Comparison of ENCODE assay signal across 9 cellular contexts in genomic region chr1:86502721-86503430, GRCh38. TPM values are rescaled to one million over a fixed set of nuclear protein-coding genes. Genes with fewer than 3 reads are reported as not detected.
DNase-seq lines count a peak whose midpoint lies in the region; ATAC-seq, FAIRE-seq and TF ChIP-seq lines count a peak whose summit lies in the region.
"Had no signal": no experiment of that assay in that cellular context is flagged by ENCODE, and none has a peak within 500 bp of the region (broad histone marks: within the 10 kb centered on the region; RNA-seq: fewer than 3 reads in every experiment).

No MANE protein-coding gene starts in this region.

- no peaks in the 10 kb centered on the region for H3K79me2 ChIP-seq in mammary epithelial cell (ENCODE audit: insufficient read depth, low read length)
- no peaks in the 10 kb centered on the region for H3K79me2 ChIP-seq in HepG2 (ENCODE audit: insufficient read depth, low read length)

- POLR2A ChIA-PET in HepG2 (lab: Yijun Ruan, JAX) = no interaction called here

- TF ChIP-seq EP300 in HepG2 (IDR thresholded peaks at IDR 0.05; ENCODE audit: low read depth in 2 of 2, low read length in 2 of 2) = no peak
- no peak for TF ChIP-seq EP300 in HepG2 (CRISPR knock-in tag; IDR thresholded peaks at IDR 0.05; ENCODE audit: borderline replicate concordance)

- no peak overlapping the region for H3K4me3 ChIP-seq in mammary epithelial cell (replicated peaks in 1 of 3; ENCODE audit: insufficient read depth in 1 of 3, low read depth in 2 of 3, low read length in 3 of 3)
- H3K4me3 ChIP-seq in HepG2 (replicated peaks in 1 of 3; ENCODE audit: insufficient read depth in 1 of 3, low read depth in 2 of 3, low read length in 3 of 3) = no peak overlapping the region
- H3K4me3 ChIP-seq in aorta (ENCODE audit: low read length in 2 of 2) = no peak overlapping the region

- WGBS in mammary epithelial cell (ENCODE audit: low coverage, missing lambda C conversion rate) = 33% methylated on average over 19 of the region's 19 CpGs
- WGBS in HepG2 (ENCODE audit: low lambda C conversion rate) = 34% methylated on average over 19 of the region's 19 CpGs
- WGBS in aorta, 2 donors = 38 to 56% methylated on average over 19 of the region's 19 CpGs

- no peaks in the 10 kb centered on the region for H3K36me3 ChIP-seq in mammary epithelial cell (ENCODE audit: insufficient read depth, low read length)
- H3K36me3 ChIP-seq in HepG2 (replicated peaks in 1 of 2; ENCODE audit: control insufficient read depth in 1 of 2, insufficient read depth in 2 of 2, low read length in 2 of 2) = no peaks in the 10 kb centered on the region
- no peaks in the 10 kb centered on the region for H3K36me3 ChIP-seq in aorta (ENCODE audit: control insufficient read depth in 1 of 2, insufficient read depth in 2 of 2, low read length in 1 of 2)

- peaks cover 27% of the 10 kb centered on the region for H3K4me1 ChIP-seq in mammary epithelial cell (ENCODE audit: insufficient read depth, low read length)
- H3K4me1 ChIP-seq in HepG2 (ENCODE audit: insufficient read depth, low read length) = 0 out of 2 replicates have a peak, but pooled peaks cover 6% of the 10 kb centered on the region
- no peaks in the 10 kb centered on the region for H3K4me1 ChIP-seq in aorta (ENCODE audit: control insufficient read depth in 1 of 2, insufficient read depth in 2 of 2, low read length in 2 of 2)

- dilution Hi-C loops in mammary epithelial cell (cut with HindIII; ENCODE audit: low sequenced_read_pairs) = no loop called here

- ATAC-seq in GM19395 (IDR thresholded peaks at IDR 0.05; ENCODE audit: unreplicated experiment) (peak; percentile 46), HepG2 (peak; percentile 62), aorta (ENCODE audit: low FRiP score) (peak; percentile 26), HG02623 (IDR thresholded peaks at IDR 0.05; ENCODE audit: unreplicated experiment) (no peak)

- H4K20me1 ChIP-seq in mammary epithelial cell (ENCODE audit: insufficient read depth, low read length) (no peaks in the 10 kb centered on the region), HepG2 (ENCODE audit: insufficient read depth, low read length) (no peaks in the 10 kb centered on the region)

- CTCF ChIA-PET in mammary epithelial cell (lab: Charles Lee; ENCODE audit: low non-redundant PET) = interaction anchor here (1.0 kb wide), 1 partner anchor 123 kb away, joined by 3 read pairs; no protein-coding TSS in a partner anchor
- CTCF ChIA-PET in HepG2 (lab: Yijun Ruan, JAX; ENCODE audit: low intra/inter-chr PET ratio, low total read pairs) = interaction anchor here (0.9 to 3.3 kb wide), 3 partner anchors 29 to 239 kb away, joined by 3 to 18 read pairs (median 8); no protein-coding TSS in a partner anchor

- peak overlapping the region; percentile 94 for H2AFZ ChIP-seq in mammary epithelial cell (ENCODE audit: low read depth, low read length)
- no peak overlapping the region for H2AFZ ChIP-seq in HepG2 (ENCODE audit: low read length)

- H3K4me2 ChIP-seq in mammary epithelial cell (ENCODE audit: insufficient read depth, low read depth, low read length) (peak overlapping the region; percentile 52), HepG2 (ENCODE audit: low read depth, low read length) (peak overlapping the region; percentile 50)

- peak; percentile 12 for DNase-seq in NAMALWA (ENCODE audit: low spot score)
- no peak for DNase-seq in mammary epithelial cell
- peak; percentile 6 for DNase-seq in HepG2 (ENCODE audit: low spot score)
- no peak for DNase-seq in aorta
- DNase-seq in GM19238 (ENCODE audit: insufficient read length, low spot score) = no peak
- DNase-seq in NCI-H1436 treated with DMSO at 0.1 percent for 48 hours (lab: John Stamatoyannopoulos, UW) = no peak

- TF ChIP-seq CTCF in mammary epithelial cell (conservative IDR thresholded peaks at IDR 0.05 in 1 of 2, IDR thresholded peaks at IDR 0.05 in 1 of 2; ENCODE audit: extremely low read depth in 1 of 2, insufficient read depth in 1 of 2, low read depth in 1 of 2, low read length in 2 of 2) = peak; percentile 20 to 52
- no peak for TF ChIP-seq CTCF in HepG2 (CRISPR knock-in tag; IDR thresholded peaks at IDR 0.05)

- BruUV-seq in mammary epithelial cell (replicated peaks; lab: Mats Ljungman, UMichigan) (no TSS peak), HepG2 (replicated peaks; lab: Mats Ljungman, UMichigan) (no TSS peak)

- no peak for TF ChIP-seq RAD21 in HepG2 (CRISPR knock-in tag; IDR thresholded peaks at IDR 0.05)

- H3K27ac ChIP-seq in mammary epithelial cell (ENCODE audit: insufficient read depth, low read depth, low read length) = no peak overlapping the region
- no peak overlapping the region for H3K27ac ChIP-seq in HepG2 (ENCODE audit: extremely low read length, insufficient read depth, low read length)
- H3K27ac ChIP-seq in aorta (ENCODE audit: low read depth in 1 of 2, low read length in 2 of 2) = no peak overlapping the region

- no peaks in the 10 kb centered on the region for H3K27me3 ChIP-seq in mammary epithelial cell (ENCODE audit: insufficient read depth, low read length)
- H3K27me3 ChIP-seq in HepG2 (ENCODE audit: control insufficient read depth in 1 of 2, insufficient read depth in 2 of 2, low read length in 2 of 2) = peaks cover 5 to 39% of the 10 kb centered on the region in 2 experiments; a peak in 4 of 5 replicates
- no peaks in the 10 kb centered on the region for H3K27me3 ChIP-seq in aorta (ENCODE audit: control insufficient read depth in 1 of 2, insufficient read depth in 2 of 2, low read length in 1 of 2)

- no peak for FAIRE-seq in HepG2 (lab: Jason Lieb, UNC)

- in situ Hi-C loops in mammary epithelial cell (cut with MboI; ENCODE audit: low sequenced_read_pairs in 2 of 2) (loop anchor here in 1 of 2 donors (25.0 kb wide), 1 partner anchor 184 kb away; no protein-coding TSS in a partner anchor), HepG2 (cut with HindIII; ENCODE audit: extremely low pct_ligation_motif_present, low pct_unique_long_range_greater_than_20kb) (loop anchor here (10.0 to 25.0 kb wide), 2 partner anchors 118 to 184 kb away; no protein-coding TSS in a partner anchor)

- no peaks in the 10 kb centered on the region for H3K9me3 ChIP-seq in mammary epithelial cell (replicated peaks; ENCODE audit: insufficient read depth, low read length)
- no peaks in the 10 kb centered on the region for H3K9me3 ChIP-seq in HepG2 (ENCODE audit: low read length)
- H3K9me3 ChIP-seq in aorta (ENCODE audit: control insufficient read depth, low read length) = no peaks in the 10 kb centered on the region

- H3K9ac ChIP-seq in mammary epithelial cell (ENCODE audit: insufficient read depth, low read length) (no peak overlapping the region), HepG2 (ENCODE audit: insufficient read depth, low read depth, low read length) (no peak overlapping the region)

- intact Hi-C loops in mammary epithelial cell (cut with micrococcal nuclease) (loop anchor here (1.0 to 5.0 kb wide), 6 partner anchors 29 to 239 kb away; partner anchors contain the start of gene SH3GLB1), HepG2 (cut with micrococcal nuclease; ENCODE audit: unreplicated experiment) (loop anchor here (1.0 to 10.0 kb wide), 5 partner anchors 29 to 462 kb away; no protein-coding TSS in a partner anchor), aorta (cut with DNase I) (no loop called here)

- no peak for TF ChIP-seq POLR2A in HepG2 (IDR thresholded peaks at IDR 0.05; ENCODE audit: insufficient read depth in 1 of 2, low read depth in 2 of 2, low read length in 2 of 2)

RNA-seq across cellular contexts. Expression of gene CLCA1, which starts 34.1 kb away (rescaled TPM):
- total RNA-seq in mammary epithelial cell = not detected
- polyA plus RNA-seq in mammary epithelial cell = not detected
- polyA minus RNA-seq in mammary epithelial cell = not detected
- total RNA-seq in HepG2 (2016; rRNA removed; fragmentation: Illumina TruSeq; extraction: Trizol) = not detected in 2 replicates
- not detected in 2 replicates for total RNA-seq in HepG2 (2016; cell fraction: cytosol; rRNA removed; fragmentation: Illumina TruSeq; extraction: Trizol; ENCODE audit: low read depth)
- not detected in 2 replicates for total RNA-seq in HepG2 (2016; cell fraction: insoluble cytoplasmic fraction; rRNA removed; fragmentation: Illumina TruSeq; extraction: Trizol)
- not detected in 2 replicates for total RNA-seq in HepG2 (2016; cell fraction: membrane; rRNA removed; fragmentation: Illumina TruSeq; extraction: Trizol)
- total RNA-seq in HepG2 (2016; cell fraction: nucleus; rRNA removed; fragmentation: Illumina TruSeq; extraction: Trizol) = not detected in 2 replicates
- polyA plus RNA-seq in HepG2 (2011; rRNA removed) = not detected in 2 replicates
- polyA plus RNA-seq in HepG2 (2011; cell fraction: cytosol; rRNA removed) = not detected in 2 replicates
- polyA plus RNA-seq in HepG2 (2011; cell fraction: nucleus; rRNA removed) = not detected in 2 replicates
- not detected in 2 replicates for polyA plus RNA-seq in HepG2 (2012)
- not detected in 2 replicates for polyA plus RNA-seq in HepG2 (2016; cell fraction: cytosol; fragmentation: Illumina TruSeq; extraction: Trizol; ENCODE audit: low read depth)
- polyA plus RNA-seq in HepG2 (2016; cell fraction: insoluble cytoplasmic fraction; fragmentation: Illumina TruSeq; extraction: Trizol; ENCODE audit: low read depth) = not detected in 2 replicates
- not detected in 2 replicates for polyA plus RNA-seq in HepG2 (2016; cell fraction: membrane; fragmentation: Illumina TruSeq; extraction: Trizol; ENCODE audit: low read depth)
- polyA plus RNA-seq in HepG2 (2016; cell fraction: nucleus; fragmentation: Illumina TruSeq; extraction: Trizol; ENCODE audit: insufficient read depth, low read depth) = not detected in 2 replicates
- not detected in 2 replicates for polyA minus RNA-seq in HepG2 (2011; rRNA and poly(A)+ RNA removed; ENCODE audit: low replicate concordance)
- polyA minus RNA-seq in HepG2 (2011; cell fraction: cytosol; rRNA and poly(A)+ RNA removed) = not detected in 2 replicates
- not detected in 2 replicates for polyA minus RNA-seq in HepG2 (2011; cell fraction: nucleus; rRNA and poly(A)+ RNA removed)
- under 1 TPM; 0.10 to 0.15 TPM for total RNA-seq in aorta
- polyA plus RNA-seq in aorta = 10 to 100 TPM in 1 of 2 donors, not detected in 1; 29.7 TPM
- total RNA-seq: kidney epithelial cell had no signal

RNA-seq across cellular contexts. Expression of gene CLCA4, which starts 44.0 kb away (rescaled TPM):
- total RNA-seq in mammary epithelial cell (1 to 10 TPM in 1 of 2 donors, under 1 TPM in 1; 0.24 to 2.8 TPM), HepG2 (2016; rRNA removed; fragmentation: Illumina TruSeq; extraction: Trizol) (not detected in 2 replicates), aorta (under 1 TPM; 0.13 to 0.18 TPM)
- polyA plus RNA-seq in mammary epithelial cell (0.34 TPM), HepG2 (2011; rRNA removed) (not detected in 2 replicates), aorta (10 to 100 TPM in 1 of 2 donors, under 1 TPM in 1; 0.69 to 13.4 TPM)
- not detected for polyA minus RNA-seq in mammary epithelial cell
- not detected in 2 replicates for total RNA-seq in HepG2 (2016; cell fraction: cytosol; rRNA removed; fragmentation: Illumina TruSeq; extraction: Trizol; ENCODE audit: low read depth)
- not detected in 2 replicates for total RNA-seq in HepG2 (2016; cell fraction: insoluble cytoplasmic fraction; rRNA removed; fragmentation: Illumina TruSeq; extraction: Trizol)
- not detected in 2 replicates for total RNA-seq in HepG2 (2016; cell fraction: membrane; rRNA removed; fragmentation: Illumina TruSeq; extraction: Trizol)
- not detected in 2 replicates for total RNA-seq in HepG2 (2016; cell fraction: nucleus; rRNA removed; fragmentation: Illumina TruSeq; extraction: Trizol)
- polyA plus RNA-seq in HepG2 (2011; cell fraction: cytosol; rRNA removed) = not detected in 2 replicates
- polyA plus RNA-seq in HepG2 (2011; cell fraction: nucleus; rRNA removed) = not detected in 2 replicates
- not detected in 2 replicates for polyA plus RNA-seq in HepG2 (2012)
- not detected in 2 replicates for polyA plus RNA-seq in HepG2 (2016; cell fraction: cytosol; fragmentation: Illumina TruSeq; extraction: Trizol; ENCODE audit: low read depth)
- not detected in 2 replicates for polyA plus RNA-seq in HepG2 (2016; cell fraction: insoluble cytoplasmic fraction; fragmentation: Illumina TruSeq; extraction: Trizol; ENCODE audit: low read depth)
- not detected in 2 replicates for polyA plus RNA-seq in HepG2 (2016; cell fraction: membrane; fragmentation: Illumina TruSeq; extraction: Trizol; ENCODE audit: low read depth)
- not detected in 2 replicates for polyA plus RNA-seq in HepG2 (2016; cell fraction: nucleus; fragmentation: Illumina TruSeq; extraction: Trizol; ENCODE audit: insufficient read depth, low read depth)
- not detected in 2 replicates for polyA minus RNA-seq in HepG2 (2011; rRNA and poly(A)+ RNA removed; ENCODE audit: low replicate concordance)
- not detected in 2 replicates for polyA minus RNA-seq in HepG2 (2011; cell fraction: cytosol; rRNA and poly(A)+ RNA removed)
- not detected in 2 replicates for polyA minus RNA-seq in HepG2 (2011; cell fraction: nucleus; rRNA and poly(A)+ RNA removed)
- total RNA-seq: kidney epithelial cell had no signal

Comparison
In these comparisons a context has a peak if more than half of its experiments do, and no peak if none do; other contexts are left out.
1. DNase-seq: peak in NAMALWA (single experiment) and HepG2 (single experiment); none in mammary epithelial cell (single experiment), aorta (0 of 2), GM19238 (single experiment) and NCI-H1436 treated with DMSO at 0.1 percent for 48 hours (single experiment).
2. intact Hi-C loops: an anchor here in mammary epithelial cell (1.0 to 5.0 kb wide) and HepG2 (1.0 to 10.0 kb wide); none called in aorta.